ENCODE assay signal across 13 cellular contexts in the genomic region with DNA sequence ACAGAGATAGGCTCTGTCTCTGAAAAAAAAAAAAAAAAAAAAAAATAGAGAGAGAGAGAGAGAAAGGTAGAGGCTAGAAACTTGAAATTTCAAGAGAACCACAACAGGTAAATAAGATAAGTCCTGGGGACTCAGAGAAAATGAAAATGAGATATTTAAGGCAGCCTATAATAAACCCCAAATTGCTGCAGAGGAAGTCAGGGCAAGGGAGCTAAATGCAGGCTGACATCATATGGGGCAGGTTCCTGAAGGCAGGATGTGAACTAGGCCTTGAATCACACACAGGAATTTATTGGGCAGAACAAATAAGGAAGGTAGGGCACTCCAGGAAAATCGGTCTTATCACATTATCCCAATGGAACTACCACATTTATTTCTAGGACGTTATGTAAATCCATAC. TPM values are rescaled to one million over a fixed set of nuclear protein-coding genes. Genes with fewer than 3 reads are reported as not detected.
DNase-seq lines count a peak whose midpoint lies in the region; ATAC-seq, FAIRE-seq and TF ChIP-seq lines count a peak whose summit lies in the region.
"Had no signal": no experiment of that assay in that cellular context is flagged by ENCODE, and none has a peak within 500 bp of the region (broad histone marks: within the 10 kb centered on the region; RNA-seq: fewer than 3 reads in every experiment).

No MANE protein-coding gene starts in this region.

- no peaks in the 10 kb centered on the region; the same call in 1 of the 2 replicates for H3K27me3 Mint-ChIP-seq in HFFc6 (ENCODE audit: insufficient read depth)

- no peak for TF ChIP-seq CTCF in HFFc6 (IDR thresholded peaks at IDR 0.05)

- FAIRE-seq in GM19239 (lab: Jason Lieb, UNC) = no peak

- H3K36me3 Mint-ChIP-seq in HFFc6 (ENCODE audit: low read depth) = no peaks in the 10 kb centered on the region

- no peaks in the 10 kb centered on the region for H3K9me3 Mint-ChIP-seq in HFFc6
- H3K9me3 Mint-ChIP-seq: activated T-helper 1 cell treated with anti-CD3 and anti-CD28 coated beads, Interleukin-12 subunit alpha, Interleukin-12 subunit beta, Interleukin-2, Interleukin-4 antibody, amounts not matched to agents 30 ng/mL and 10 ng/mL and 1 ng/mL, durations not matched to agents 14 hours and 24 hours and 36 hours had no signal

- DNase-seq in Daoy (ENCODE audit: low read depth) (peak; percentile 76), HFFc6 (peak; percentile 59), iris pigment epithelial cell (ENCODE audit: low read depth) (peak; percentile 38), GM19239 (ENCODE audit: insufficient read length, low spot score) (no peak), NCI-H2107 (lab: John Stamatoyannopoulos, UW) (no peak), medulla oblongata (ENCODE audit: extremely low spot score) (no peak)
- no peak for DNase-seq in stimulated activated CD4-positive, alpha-beta T cell treated with anti-CD3 and anti-CD28 coated beads, Interleukin-12 subunit alpha, Interleukin-12 subunit beta, amount 100 ng/mL, for 4 hours
- DNase-seq: activated CD4-positive, alpha-beta T cell treated with anti-CD3 and anti-CD28 coated beads for 48 hours; NCI-H1930; stimulated activated CD4-positive, alpha-beta T cell treated with anti-CD3 and anti-CD28 coated beads, Interleukin-4, amount 100 ng/mL, for 1 hour; stimulated activated naive CD4-positive, alpha-beta T cell had no signal

- peaks cover 49% of the 10 kb centered on the region for H3K4me1 Mint-ChIP-seq in HFFc6 (ENCODE audit: low read depth)

- H3K4me3 Mint-ChIP-seq in HFFc6 = no peak overlapping the region
- H3K4me3 Mint-ChIP-seq: activated T-helper 1 cell treated with anti-CD3 and anti-CD28 coated beads, Interleukin-12 subunit alpha, Interleukin-12 subunit beta, Interleukin-2, Interleukin-4 antibody, amounts not matched to agents 30 ng/mL and 10 ng/mL and 1 ng/mL, durations not matched to agents 14 hours and 24 hours and 36 hours had no signal

- H3K27ac Mint-ChIP-seq in HFFc6 = no peak overlapping the region
- H3K27ac Mint-ChIP-seq: activated T-helper 1 cell treated with anti-CD3 and anti-CD28 coated beads, Interleukin-12 subunit alpha, Interleukin-12 subunit beta, Interleukin-2, Interleukin-4 antibody, amounts not matched to agents 30 ng/mL and 10 ng/mL and 1 ng/mL, durations not matched to agents 14 hours and 24 hours and 36 hours had no signal

- ATAC-seq in SK-N-SH treated with all-trans-retinoic acid at 6 μM for 48 hours = peak; percentile 40; the same call in 2 of the 3 replicates

TF ChIP-seq in SK-N-SH treated with all-trans-retinoic acid at 6 μM for 48 hours, 23 proteins besides CTCF, POLR2A, EP300 and RAD21:
- no peak for TF ChIP-seq PATZ1 (CRISPR knock-in tag; IDR thresholded peaks at IDR 0.05; ENCODE audit: borderline replicate concordance)
- TF ChIP-seq ZNF565 (CRISPR knock-in tag; conservative IDR thresholded peaks at IDR 0.05; ENCODE audit: low read depth) = no peak

RNA-seq across cellular contexts. Expression of gene NUDT4, which starts 54.9 kb away (rescaled TPM):
- 45.0 and 50.0 TPM in 2 replicates for total RNA-seq in Daoy (2014; rRNA removed; shearing (Covaris generic))
- total RNA-seq in HFFc6 (2021; fragmentation: NEBNext Ultra II Directional; extraction: Animal tissue kit (Norgen Biotek cat#: 25700)) = 10 to 100 TPM; 46.4 to 62.6 (median 51.6) TPM

Comparison
In these comparisons a context has a peak if more than half of its experiments do, and no peak if none do; other contexts are left out.
1. DNase-seq: peak in Daoy (single experiment), HFFc6 (single experiment) and iris pigment epithelial cell (single experiment); none in GM19239 (single experiment), stimulated activated CD4-positive, alpha-beta T cell treated with anti-CD3 and anti-CD28 coated beads, Interleukin-12 subunit alpha, Interleukin-12 subunit beta, amount 100 ng/mL, for 4 hours (single experiment), NCI-H2107 (single experiment) and medulla oblongata (single experiment).